ENCODE assay signal across 13 cellular contexts in genomic region chr15:48411971-48412591, GRCh38.
DNase-seq lines count a peak whose midpoint lies in the region; ATAC-seq and TF ChIP-seq lines count a peak whose summit lies in the region.
"Had no signal": no experiment of that assay in that cellular context is flagged by ENCODE, and none has a peak within 500 bp of the region (broad histone marks: within the 10 kb centered on the region; RNA-seq: fewer than 3 reads in every experiment).

No MANE protein-coding gene starts in this region.

- H3K27me3 Mint-ChIP-seq in HFFc6 (ENCODE audit: insufficient read depth) (peaks cover 39% of the 10 kb centered on the region), progenitor cell of endocrine pancreas (no peaks in the 10 kb centered on the region)
- H3K27me3 Mint-ChIP-seq: activated CD4-positive, alpha-beta T cell treated with anti-CD3 and anti-CD28 coated beads, Interleukin-2, amount 10 ng/mL, durations not matched to agents 7 days and 5 days had no signal

- intact Hi-C loops in lower lobe of right lung (cut with DNase I) (no loop called here), tibial artery (cut with DNase I; ENCODE audit: low total_unique reads) (no loop called here)

- H3K27me3 ChIP-seq in lower lobe of right lung (ENCODE audit: low read depth), result no peaks in the 10 kb centered on the region
- no peaks in the 10 kb centered on the region for H3K27me3 ChIP-seq in tibial artery

- peak in 1 of 2 donors; percentile 50 for ATAC-seq in lower lobe of right lung
- no peak for ATAC-seq in HG03045 (IDR thresholded peaks at IDR 0.05; ENCODE audit: unreplicated experiment)
- ATAC-seq in HG03442 (IDR thresholded peaks at IDR 0.05; ENCODE audit: unreplicated experiment), result no peak
- ATAC-seq: activated T-helper 17 cell treated with anti-CD3 and anti-CD28 coated beads, Interleukin-2, amount 50 U/mL, for 72 hours; Panc1 had no signal

- H3K36me3 ChIP-seq in lower lobe of right lung, result peaks cover 4% of the 10 kb centered on the region
- peaks cover 0 to 14% (median 12%) of the 10 kb centered on the region in 3 donors for H3K36me3 ChIP-seq in tibial artery

- H3K4me3 ChIP-seq in lower lobe of right lung (no peak overlapping the region), tibial artery (no peak overlapping the region)

- H3K4me3 Mint-ChIP-seq in HFFc6, result peak overlapping the region; percentile 75
- H3K4me3 Mint-ChIP-seq in progenitor cell of endocrine pancreas (ENCODE audit: low read depth), result no peak overlapping the region
- H3K4me3 Mint-ChIP-seq: activated CD4-positive, alpha-beta T cell treated with anti-CD3 and anti-CD28 coated beads, Interleukin-2, amount 10 ng/mL, durations not matched to agents 7 days and 5 days; activated T-helper 17 cell treated with anti-CD3 and anti-CD28 coated beads, Interleukin-2, amount 50 U/mL, for 72 hours; T-helper 2 cell treated with Interferon-gamma antibody and Interleukin-4, amounts not matched to agents 5 μg/mL and 100 μg/mL, for 36 hours had no signal

- H3K27ac Mint-ChIP-seq in HFFc6 (peak overlapping the region; percentile 88), progenitor cell of endocrine pancreas (no peak overlapping the region)
- H3K27ac Mint-ChIP-seq: activated CD4-positive, alpha-beta T cell treated with anti-CD3 and anti-CD28 coated beads, Interleukin-2, amount 10 ng/mL, durations not matched to agents 7 days and 5 days; activated T-helper 17 cell treated with anti-CD3 and anti-CD28 coated beads, Interleukin-2, amount 50 U/mL, for 72 hours; T-helper 2 cell treated with Interferon-gamma antibody and Interleukin-4, amounts not matched to agents 5 μg/mL and 100 μg/mL, for 36 hours had no signal

- TF ChIP-seq CTCF in HFFc6 (IDR thresholded peaks at IDR 0.05) (no peak), lower lobe of right lung (IDR thresholded peaks at IDR 0.05) (no peak), tibial artery (IDR thresholded peaks at IDR 0.05) (no peak), progenitor cell of endocrine pancreas (IDR thresholded peaks at IDR 0.05; ENCODE audit: unreplicated experiment) (no peak)

- H3K9me3 ChIP-seq in lower lobe of right lung, result no peaks in the 10 kb centered on the region
- H3K9me3 ChIP-seq in tibial artery, result no peaks in the 10 kb centered on the region

- peaks cover 82% of the 10 kb centered on the region for H3K4me1 Mint-ChIP-seq in HFFc6 (ENCODE audit: low read depth)
- peaks cover 3% of the 10 kb centered on the region for H3K4me1 Mint-ChIP-seq in progenitor cell of endocrine pancreas (ENCODE audit: low read depth)
- H3K4me1 Mint-ChIP-seq: activated CD4-positive, alpha-beta T cell treated with anti-CD3 and anti-CD28 coated beads, Interleukin-2, amount 10 ng/mL, durations not matched to agents 7 days and 5 days; activated T-helper 17 cell treated with anti-CD3 and anti-CD28 coated beads, Interleukin-2, amount 50 U/mL, for 72 hours had no signal

- DNase-seq in HFFc6 (peak; percentile 72), dedifferentiated amniotic fluid mesenchymal stem cell (ENCODE audit: extremely low spot score) (peak; percentile 80), lower lobe of right lung (no peak), tibial artery (no peak), ACHN (no peak), progenitor cell of endocrine pancreas (ENCODE audit: low spot score, unreplicated experiment) (no peak)
- DNase-seq: activated CD4-positive, alpha-beta T cell treated with anti-CD3 and anti-CD28 coated beads, Interleukin-2, amount 10 ng/mL, durations not matched to agents 7 days and 5 days; NCI-H510A had no signal

- peak overlapping the region; percentile 39 for H3K27ac ChIP-seq in lower lobe of right lung
- H3K27ac ChIP-seq in tibial artery, result peak overlapping the region; percentile 60 to 76

- H3K9me3 Mint-ChIP-seq in HFFc6, result no peaks in the 10 kb centered on the region
- H3K9me3 Mint-ChIP-seq in progenitor cell of endocrine pancreas (ENCODE audit: low read depth), result no peaks in the 10 kb centered on the region
- H3K9me3 Mint-ChIP-seq: activated CD4-positive, alpha-beta T cell treated with anti-CD3 and anti-CD28 coated beads, Interleukin-2, amount 10 ng/mL, durations not matched to agents 7 days and 5 days; activated T-helper 17 cell treated with anti-CD3 and anti-CD28 coated beads, Interleukin-2, amount 50 U/mL, for 72 hours; T-helper 2 cell treated with Interferon-gamma antibody and Interleukin-4, amounts not matched to agents 5 μg/mL and 100 μg/mL, for 36 hours had no signal

- in situ Hi-C loops in ACHN (cut with HindIII; ENCODE audit: low pct_ligation_motif_present, low pct_unique_long_range_greater_than_20kb, low sequenced_read_pairs), result no loop called here

- H3K36me3 Mint-ChIP-seq in HFFc6 (ENCODE audit: low read depth) (peaks cover 87% of the 10 kb centered on the region), progenitor cell of endocrine pancreas (ENCODE audit: insufficient read depth) (no peaks in the 10 kb centered on the region)

- H3K4me1 ChIP-seq in lower lobe of right lung (peaks cover 12% of the 10 kb centered on the region), tibial artery (peaks cover 0 to 55% (median 35%) of the 10 kb centered on the region in 4 donors)

Comparison
In these comparisons a context has a peak if more than half of its experiments do, and no peak if none do; other contexts are left out.
1. DNase-seq: peak in HFFc6 (single experiment) and dedifferentiated amniotic fluid mesenchymal stem cell (single experiment); none in lower lobe of right lung (single experiment), tibial artery (0 of 2), ACHN (single experiment) and progenitor cell of endocrine pancreas (single experiment).